21 cellular contexts compared by ENCODE assay signal in genomic region chr13:46267166-46267565, GRCh38. TPM values are rescaled to one million over a fixed set of nuclear protein-coding genes. Genes with fewer than 3 reads are reported as not detected.
"Had no signal": no experiment of that assay in that cellular context is flagged by ENCODE, and none has a peak within 500 bp of the region (broad histone marks: within the 10 kb centered on the region; RNA-seq: fewer than 3 reads in every experiment).

No MANE protein-coding gene starts in this region.

- ATAC-seq: Panc1, PC-3, Right ventricle myocardium inferior, SK-N-SH treated with all-trans-retinoic acid at 6 μM for 48 hours had no signal

- DNase-seq: KBM-7, MM.1S, NCI-H1092 treated with DMSO at 0.1 percent for 48 hours, NCI-H1436, NCI-H187, NCI-H2029, NCI-H2081 treated with DMSO at 0.1 percent for 48 hours, NCI-H2171, NCI-H446, NCI-H510A, NCI-H524 treated with DMSO at 0.1 percent for 48 hours, NCI-H69, NCI-H774, PC-3, SHP77 treated with DMSO at 0.1 percent for 48 hours, SJCRH30 had no signal

- H3K27me3 ChIP-seq: SJCRH30 had no signal

- H3K9me3 ChIP-seq: SJCRH30 had no signal

- H3K27ac ChIP-seq: SJCRH30 had no signal

- H3K4me3 ChIP-seq: SJCRH30 had no signal

- H3K36me3 ChIP-seq: SJCRH30 had no signal

- H3K4me1 ChIP-seq: SJCRH30 had no signal

RNA-seq across cellular contexts. Expression of gene LRRC63, which starts 55.4 kb away (rescaled TPM):
- total RNA-seq: HT-29, OCI-LY7, Right ventricle myocardium inferior had no signal
